8 cellular contexts compared by ENCODE assay signal in the genomic region with DNA sequence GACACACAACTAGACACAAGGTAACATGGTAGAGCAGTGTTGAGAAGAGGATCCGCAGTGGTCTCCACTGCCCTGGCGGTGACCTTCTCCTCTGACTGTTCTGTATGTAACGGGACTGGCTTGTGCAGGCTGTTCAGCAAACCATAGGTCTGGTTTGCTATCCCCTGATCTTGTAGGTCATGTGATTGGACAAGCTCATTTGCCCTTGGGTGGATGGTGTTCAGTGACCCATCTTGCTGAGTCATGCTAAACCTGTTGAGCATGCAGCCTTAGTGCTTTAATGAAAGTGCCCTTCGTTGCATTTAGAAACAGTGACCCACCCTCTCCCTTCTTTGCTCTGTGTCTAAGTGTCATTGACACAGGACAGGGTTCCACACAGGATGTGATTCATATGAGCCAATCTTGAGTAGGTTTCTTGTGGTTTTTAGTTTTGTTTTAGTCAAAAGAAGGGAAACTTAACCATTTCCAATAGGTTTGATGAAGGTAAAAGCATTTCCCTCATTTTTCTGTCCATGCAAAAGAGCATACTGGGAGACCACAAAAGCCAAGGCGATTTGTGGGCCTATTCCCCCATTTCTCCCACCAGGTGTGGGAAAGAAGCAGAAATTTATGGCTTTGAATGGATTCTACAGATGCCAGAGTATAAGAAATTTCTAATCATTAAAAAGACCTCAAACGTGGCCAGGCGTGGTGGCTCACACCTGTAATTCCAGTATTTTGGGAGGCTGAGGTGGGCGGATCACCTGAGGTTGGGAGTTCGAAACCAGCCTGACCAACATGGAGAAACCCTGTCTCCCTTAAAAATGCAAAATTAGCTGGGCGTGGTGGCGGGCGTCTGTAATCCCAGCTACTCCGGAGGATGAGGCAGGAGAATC. TPM values are rescaled to one million over a fixed set of nuclear protein-coding genes. Genes with fewer than 3 reads are reported as not detected.
A peak's percentile ranks its signal among the peaks of the same experiment; 100 is the strongest.
DNase-seq lines count a peak whose midpoint lies in the region; ATAC-seq, FAIRE-seq and TF ChIP-seq lines count a peak whose summit lies in the region.

No MANE protein-coding gene starts in this region.

- peak; percentile 80 for DNase-seq in GM06990 (ENCODE audit: extremely low read depth, insufficient read length)
- peak; percentile 41 for DNase-seq in HK-2 (ENCODE audit: unreplicated experiment)
- peak; percentile 14 for DNase-seq in T-helper 9 cell
- DNase-seq in bronchial epithelial cell (ENCODE audit: low read depth), result peak; percentile 89
- DNase-seq in globus pallidus (ENCODE audit: low spot score), result no peak
- DNase-seq in epidermal melanocyte (ENCODE audit: insufficient read length, low spot score), result no peak

- no peaks in the 10 kb centered on the region for H3K36me3 ChIP-seq in GM06990 (ENCODE audit: control insufficient read depth, insufficient read depth, low read length)
- H3K36me3 ChIP-seq in bronchial epithelial cell (ENCODE audit: control insufficient read depth, insufficient read depth, low read length), result no peaks in the 10 kb centered on the region
- peaks cover 0 to 4% of the 10 kb centered on the region in 2 donors for H3K36me3 ChIP-seq in muscle layer of duodenum (ENCODE audit: control insufficient read depth in 1 of 2, insufficient read depth in 2 of 2, low read length in 2 of 2)

- no peak for FAIRE-seq in bronchial epithelial cell (lab: Jason Lieb, UNC)

- peaks cover 4 to 14% of the 10 kb centered on the region in 2 donors for H3K4me1 ChIP-seq in muscle layer of duodenum (ENCODE audit: control insufficient read depth in 1 of 2, insufficient read depth in 2 of 2, low read length in 2 of 2)

- ATAC-seq in GM21367 (IDR thresholded peaks at IDR 0.05; ENCODE audit: unreplicated experiment), result peak; percentile 78

- peak overlapping the region; percentile 13 for H3K27ac ChIP-seq in muscle layer of duodenum (ENCODE audit: low read length)

- H3K27me3 ChIP-seq in GM06990 (replicated peaks; ENCODE audit: control insufficient read depth, insufficient read depth, low read length) (no peaks in the 10 kb centered on the region), bronchial epithelial cell (ENCODE audit: control insufficient read depth, insufficient read depth, low read length) (no peaks in the 10 kb centered on the region), muscle layer of duodenum (ENCODE audit: low read depth, low read length) (no peaks in the 10 kb centered on the region)

- H3K9me3 ChIP-seq in muscle layer of duodenum (ENCODE audit: control insufficient read depth in 1 of 2, low read length in 2 of 2), result no peaks in the 10 kb centered on the region

- H3K4me3 ChIP-seq in GM06990 (replicated peaks; ENCODE audit: low read depth, low read length) (peak overlapping the region; percentile 45), bronchial epithelial cell (ENCODE audit: low read depth, low read length) (no peak overlapping the region), muscle layer of duodenum (ENCODE audit: low read depth in 1 of 2, low read length in 2 of 2) (no peak overlapping the region)

- TF ChIP-seq CTCF in GM06990 (IDR thresholded peaks at IDR 0.05; ENCODE audit: insufficient read depth, low read length, poor library complexity, severe bottlenecking) (no peak), bronchial epithelial cell (IDR thresholded peaks at IDR 0.05; ENCODE audit: insufficient read depth, low read length, severe bottlenecking) (no peak)

RNA-seq across cellular contexts. Expression of a gene that starts 32.6 kb away (rescaled TPM):
- total RNA-seq in bronchial epithelial cell, result 220 and 594 TPM in 2 replicates

Comparison
In these comparisons a context has a peak if more than half of its experiments do, and no peak if none do; other contexts are left out.
1. DNase-seq: peak in GM06990 (single experiment), HK-2 (single experiment), T-helper 9 cell (single experiment) and bronchial epithelial cell (single experiment); none in globus pallidus (single experiment) and epidermal melanocyte (single experiment).